8 cellular contexts compared by ENCODE assay signal in the genomic region with DNA sequence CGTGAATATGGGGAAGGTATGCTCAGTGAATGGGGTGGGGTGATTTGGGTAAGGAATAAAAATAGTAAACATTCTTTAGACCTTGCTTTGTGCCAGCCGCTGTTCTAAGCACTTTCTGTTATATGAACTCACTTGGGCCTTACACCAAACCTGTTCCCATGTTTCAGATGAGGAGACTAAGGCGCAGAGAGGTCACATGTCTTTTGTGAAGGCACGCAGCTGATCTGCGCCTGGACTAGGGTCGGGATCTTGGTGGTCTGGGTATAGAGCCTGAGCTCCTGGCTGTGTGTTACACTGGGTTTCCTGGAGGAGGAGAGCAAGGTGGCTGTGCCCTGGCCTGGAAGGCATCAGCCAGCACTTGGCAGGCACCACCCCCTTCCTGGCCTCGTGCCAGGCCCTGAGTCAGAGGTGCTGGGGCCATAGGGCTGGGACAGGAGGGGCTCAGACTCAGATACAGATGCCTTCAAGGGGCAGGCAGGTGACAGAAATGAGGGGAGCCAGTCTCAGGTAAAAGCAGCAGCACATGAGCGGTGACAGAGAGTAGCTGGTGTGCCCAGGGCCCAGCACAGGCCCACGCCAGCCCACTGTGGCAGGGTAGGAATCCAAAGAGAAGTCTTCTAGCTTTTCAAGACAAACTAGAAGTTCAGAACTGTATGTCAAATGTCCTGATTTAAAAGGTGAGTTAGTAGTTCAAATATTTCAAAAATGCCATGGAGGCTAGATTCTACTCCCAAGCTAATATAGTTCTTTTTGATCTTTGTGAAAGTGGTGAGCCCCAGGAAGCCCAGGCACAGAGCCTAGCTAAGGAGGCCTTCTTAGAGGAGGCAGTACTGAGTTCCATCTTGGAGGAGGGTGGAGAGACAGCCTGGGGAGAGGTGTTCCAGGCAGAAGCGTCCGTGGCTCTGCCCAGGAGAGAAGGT.
DNase-seq lines count a peak whose midpoint lies in the region; ATAC-seq, FAIRE-seq and TF ChIP-seq lines count a peak whose summit lies in the region.

No MANE protein-coding gene starts in this region.

- no peaks in the 10 kb centered on the region for H3K36me3 ChIP-seq in bronchial epithelial cell (ENCODE audit: control insufficient read depth, insufficient read depth, low read length)
- no peaks in the 10 kb centered on the region for H3K36me3 ChIP-seq in upper lobe of left lung

- no peak overlapping the region for H3K4me3 ChIP-seq in bronchial epithelial cell (ENCODE audit: low read depth, low read length)
- no peak overlapping the region for H3K4me3 ChIP-seq in upper lobe of left lung

- H3K27me3 ChIP-seq in bronchial epithelial cell (ENCODE audit: control insufficient read depth, insufficient read depth, low read length): no peaks in the 10 kb centered on the region
- H3K27me3 ChIP-seq in upper lobe of left lung: no peaks in the 10 kb centered on the region

- no peak for TF ChIP-seq EP300 in upper lobe of left lung (IDR thresholded peaks at IDR 0.05)

- H3K27me3 Mint-ChIP-seq in mesothelial cell of epicardium (ENCODE audit: low read depth): no peaks in the 10 kb centered on the region

- peak overlapping the region; percentile 46 for H3K27ac ChIP-seq in RWPE1
- H3K27ac ChIP-seq in upper lobe of left lung: peak overlapping the region in 1 of 4 donors; percentile 12

- ATAC-seq in upper lobe of left lung (ENCODE audit: low FRiP score in 2 of 2) (peak in 1 of 2 donors; percentile 23), HG02970 (IDR thresholded peaks at IDR 0.05; ENCODE audit: low FRiP score, unreplicated experiment) (no peak), GM18511 (IDR thresholded peaks at IDR 0.05; ENCODE audit: unreplicated experiment) (no peak)

- 78 to 85% methylated on average over 10 to 11 of the region's 11 CpGs for WGBS in upper lobe of left lung, 2 donors

- H3K4me1 Mint-ChIP-seq in mesothelial cell of epicardium: peaks cover 79% of the 10 kb centered on the region

- H3K27ac Mint-ChIP-seq in mesothelial cell of epicardium: peak overlapping the region; percentile 93

- DNase-seq in activated gamma-delta T cell treated with Interleukin-2 at 50 U/mL for 16 hours (peak; percentile 74), activated gamma-delta T cell (lab: John Stamatoyannopoulos, UW) (no peak), RWPE1 (ENCODE audit: low spot score) (peak; percentile 86), bronchial epithelial cell (ENCODE audit: low read depth) (peak; percentile 69), mesothelial cell of epicardium (ENCODE audit: low spot score in 2 of 2, unreplicated experiment in 2 of 2) (peak in 1 of 2 experiments; percentile 69), upper lobe of left lung (peak; percentile 75 to 92)

- no peaks in the 10 kb centered on the region for H3K9me3 ChIP-seq in upper lobe of left lung

- TF ChIP-seq CTCF in RWPE1 (conservative IDR thresholded peaks at IDR 0.05; ENCODE audit: low read depth) (no peak), bronchial epithelial cell (IDR thresholded peaks at IDR 0.05; ENCODE audit: insufficient read depth, low read length, severe bottlenecking) (no peak), mesothelial cell of epicardium (IDR thresholded peaks at IDR 0.05; ENCODE audit: unreplicated experiment) (no peak), upper lobe of left lung (IDR thresholded peaks at IDR 0.05) (no peak)

- no peak for TF ChIP-seq POLR2A in upper lobe of left lung (IDR thresholded peaks at IDR 0.05)

- POLR2A ChIA-PET in RWPE1 (lab: Yijun Ruan, JAX; ENCODE audit: low non-redundant PET): no interaction called here

- CTCF ChIA-PET in RWPE1 (lab: Yijun Ruan, JAX): interaction anchor here (0.6 to 1.0 kb wide), 5 partner anchors 15 to 506 kb away, joined by 3 to 7 read pairs (median 3); no protein-coding TSS in a partner anchor

- no peaks in the 10 kb centered on the region for H3K9me3 Mint-ChIP-seq in mesothelial cell of epicardium

- H3K36me3 Mint-ChIP-seq in mesothelial cell of epicardium: peaks cover 2% of the 10 kb centered on the region

- no peak overlapping the region for H3K4me3 Mint-ChIP-seq in mesothelial cell of epicardium

- peaks cover 13 to 36% (median 28%) of the 10 kb centered on the region in 4 donors for H3K4me1 ChIP-seq in upper lobe of left lung

- FAIRE-seq in bronchial epithelial cell (lab: Jason Lieb, UNC): no peak
